11 cellular contexts compared by ENCODE assay signal in the genomic region with DNA sequence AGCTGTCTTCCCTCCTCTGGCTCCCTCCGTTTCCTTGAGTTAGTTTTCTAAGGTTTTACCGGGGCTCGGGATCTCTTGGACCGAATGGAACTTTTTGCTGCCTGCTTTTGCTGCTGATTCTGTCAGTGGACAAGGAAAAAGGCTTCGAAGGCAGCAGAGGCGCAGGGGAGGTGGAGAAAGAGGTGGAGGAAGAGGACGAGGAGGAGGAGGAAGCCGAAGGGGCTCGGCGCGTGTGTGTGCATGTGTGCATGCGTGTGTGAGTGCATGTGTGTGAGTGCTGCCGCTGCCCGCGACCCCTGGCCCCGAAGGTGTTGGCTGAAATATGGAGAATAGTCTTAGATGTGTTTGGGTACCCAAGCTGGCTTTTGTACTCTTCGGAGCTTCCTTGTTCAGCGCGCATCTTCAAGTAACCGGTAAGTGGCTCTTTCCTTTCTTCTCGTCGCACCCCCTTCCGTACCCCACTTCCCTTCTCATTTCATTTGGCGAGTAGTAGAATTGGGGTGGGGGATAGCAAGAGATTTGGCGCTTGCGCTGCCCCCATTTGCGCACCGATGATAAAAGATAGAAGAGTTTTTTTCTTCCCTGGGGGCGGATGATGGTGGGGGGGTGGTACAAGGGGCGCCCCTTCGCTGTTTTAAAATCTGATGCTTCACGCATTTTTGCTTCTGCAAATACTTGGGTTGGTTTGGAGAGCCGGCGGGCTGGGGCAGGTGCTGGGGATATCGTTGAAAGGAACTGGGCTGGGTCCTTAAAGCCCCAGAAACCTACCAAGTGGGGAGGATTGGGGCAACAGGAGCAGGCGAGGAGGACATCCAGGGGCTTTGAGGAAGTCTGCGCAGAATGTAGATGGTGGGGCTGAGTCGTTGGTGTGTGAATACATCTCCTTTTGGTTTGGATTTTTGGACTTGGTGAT. TPM values are rescaled to one million over a fixed set of nuclear protein-coding genes. Genes with fewer than 3 reads are reported as not detected.
A peak's percentile ranks its signal among the peaks of the same experiment; 100 is the strongest.
DNase-seq lines count a peak whose midpoint lies in the region; TF ChIP-seq lines count a peak whose summit lies in the region.
"Had no signal": no experiment of that assay in that cellular context is flagged by ENCODE, and none has a peak within 500 bp of the region (broad histone marks: within the 10 kb centered on the region; RNA-seq: fewer than 3 reads in every experiment).

No MANE protein-coding gene starts in this region.

- H3K4me1 Mint-ChIP-seq in MCF 10A (ENCODE audit: insufficient read depth, unreplicated experiment): no peaks in the 10 kb centered on the region
- H3K4me1 Mint-ChIP-seq in CD8-positive, alpha-beta memory T cell: no peaks in the 10 kb centered on the region

- CTCF ChIA-PET in MCF 10A (lab: Yijun Ruan, JAX): interaction anchor here (0.6 to 2.3 kb wide), 19 partner anchors 9 to 1542 kb away, joined by 3 to 10 read pairs (median 3); no protein-coding TSS in a partner anchor
- CTCF ChIA-PET in CD8-positive, alpha-beta memory T cell (lab: Charles Lee): no interaction called here

- intact Hi-C loops in MCF 10A (cut with micrococcal nuclease): no loop called here

- no peaks in the 10 kb centered on the region for H3K36me3 Mint-ChIP-seq in MCF 10A (ENCODE audit: insufficient read depth, unreplicated experiment)
- no peaks in the 10 kb centered on the region for H3K36me3 Mint-ChIP-seq in CD8-positive, alpha-beta memory T cell

- no peak overlapping the region for H3K27ac Mint-ChIP-seq in MCF 10A (ENCODE audit: low read depth, unreplicated experiment)
- peak overlapping the region in 1 of 8 donors; percentile 8 for H3K27ac Mint-ChIP-seq in CD8-positive, alpha-beta memory T cell
- H3K27ac Mint-ChIP-seq: activated CD4-positive, alpha-beta T cell treated with anti-CD3 and anti-CD28 coated beads for 36 hours had no signal

- no peaks in the 10 kb centered on the region for H3K9me3 ChIP-seq in suprapubic skin
- no peaks in the 10 kb centered on the region for H3K9me3 ChIP-seq in CD8-positive, alpha-beta memory T cell (ENCODE audit: low read length)
- H3K9me3 ChIP-seq: thyroid gland had no signal

- no TSS peak for BruUV-seq in MCF 10A (replicated peaks; lab: Mats Ljungman, UMichigan)

- TF ChIP-seq EP300 in suprapubic skin (IDR thresholded peaks at IDR 0.05): no peak

- H3K9me3 Mint-ChIP-seq in MCF 10A (ENCODE audit: unreplicated experiment): no peaks in the 10 kb centered on the region
- H3K9me3 Mint-ChIP-seq in CD8-positive, alpha-beta memory T cell: peaks cover 5 to 16% (median 11%) of the 10 kb centered on the region in 5 donors

- peak; percentile 63 for DNase-seq in DMS53 (lab: John Stamatoyannopoulos, UW)
- DNase-seq in DMS53 treated with DMSO at 0.1 percent for 48 hours (lab: John Stamatoyannopoulos, UW; ENCODE audit: unreplicated experiment): no peak
- DNase-seq in MCF 10A (ENCODE audit: unreplicated experiment): no peak
- DNase-seq in left kidney (ENCODE audit: low read depth, low spot score): peak; percentile 55
- DNase-seq in suprapubic skin (ENCODE audit: low spot score in 2 of 2): no peak
- no peak for DNase-seq in CD8-positive, alpha-beta memory T cell
- no peak for DNase-seq in KG1 (lab: John Stamatoyannopoulos, UW)
- DNase-seq in NCI-H446 (lab: John Stamatoyannopoulos, UW): no peak
- DNase-seq: 8988T; activated CD4-positive, alpha-beta T cell treated with anti-CD3 and anti-CD28 coated beads for 36 hours had no signal

- peaks cover 35% of the 10 kb centered on the region for H3K27me3 ChIP-seq in suprapubic skin
- no peaks in the 10 kb centered on the region for H3K27me3 ChIP-seq in CD8-positive, alpha-beta memory T cell (ENCODE audit: insufficient read depth, low read length, poor library complexity, severe bottlenecking)
- H3K27me3 ChIP-seq: thyroid gland had no signal

- no peak for TF ChIP-seq POLR2A in suprapubic skin (IDR thresholded peaks at IDR 0.05)

- POLR2A ChIA-PET in MCF 10A (lab: Yijun Ruan, JAX): no interaction called here
- POLR2A ChIA-PET in CD8-positive, alpha-beta memory T cell (lab: Charles Lee): interaction anchor here (0.6 kb wide), 1 partner anchor 1205 kb away, joined by 6 read pairs; no protein-coding TSS in a partner anchor

- no peak for TF ChIP-seq CTCF in MCF 10A (IDR thresholded peaks at IDR 0.05; ENCODE audit: unreplicated experiment)
- TF ChIP-seq CTCF in suprapubic skin (IDR thresholded peaks at IDR 0.05): no peak

- H3K4me3 Mint-ChIP-seq in MCF 10A (ENCODE audit: unreplicated experiment): peak overlapping the region; percentile 62
- H3K4me3 Mint-ChIP-seq in CD8-positive, alpha-beta memory T cell: peak overlapping the region in 1 of 7 donors; percentile 18
- H3K4me3 Mint-ChIP-seq: activated CD4-positive, alpha-beta T cell treated with anti-CD3 and anti-CD28 coated beads for 36 hours had no signal

- H3K4me3 ChIP-seq in suprapubic skin: peak overlapping the region; percentile 33
- no peak overlapping the region for H3K4me3 ChIP-seq in CD8-positive, alpha-beta memory T cell (ENCODE audit: low read length)
- H3K4me3 ChIP-seq: thyroid gland had no signal

- no peaks in the 10 kb centered on the region for H3K27me3 Mint-ChIP-seq in MCF 10A (ENCODE audit: insufficient read depth, unreplicated experiment)
- H3K27me3 Mint-ChIP-seq in CD8-positive, alpha-beta memory T cell: peaks cover 19 to 27% of the 10 kb centered on the region in 2 donors

- no peak overlapping the region for H3K27ac ChIP-seq in suprapubic skin
- no peak overlapping the region for H3K27ac ChIP-seq in CD8-positive, alpha-beta memory T cell (ENCODE audit: low read depth, low read length)
- H3K27ac ChIP-seq: thyroid gland had no signal

- H3K36me3 ChIP-seq in suprapubic skin: no peaks in the 10 kb centered on the region
- no peaks in the 10 kb centered on the region for H3K36me3 ChIP-seq in CD8-positive, alpha-beta memory T cell (ENCODE audit: insufficient read depth, low read length)
- H3K36me3 ChIP-seq: thyroid gland had no signal

- peaks cover 5% of the 10 kb centered on the region for H3K4me1 ChIP-seq in suprapubic skin
- no peaks in the 10 kb centered on the region for H3K4me1 ChIP-seq in CD8-positive, alpha-beta memory T cell (ENCODE audit: insufficient read depth, low read length)
- H3K4me1 ChIP-seq: thyroid gland had no signal

- WGBS in suprapubic skin: 4% methylated on average over 38 of the region's 38 CpGs

RNA-seq across cellular contexts. Expression of gene DCC, which starts 0.7 kb away (rescaled TPM):
- total RNA-seq in MCF 10A (2022): not detected in 2 replicates
- under 1 TPM in 1 of 4 donors, not detected in 3; 0.16 TPM for total RNA-seq in suprapubic skin
- total RNA-seq in CD8-positive, alpha-beta memory T cell: not detected
- not detected for polyA plus RNA-seq in CD8-positive, alpha-beta memory T cell
- total RNA-seq: activated CD4-positive, alpha-beta T cell treated with anti-CD3 and anti-CD28 coated beads for 36 hours had no signal

Comparison
In these comparisons a context has a peak if more than half of its experiments do, and no peak if none do; other contexts are left out.
1. DNase-seq: peak in DMS53 (single experiment) and left kidney (single experiment); none in DMS53 treated with DMSO at 0.1 percent for 48 hours (single experiment), MCF 10A (single experiment), suprapubic skin (0 of 2), CD8-positive, alpha-beta memory T cell (0 of 5), KG1 (single experiment) and NCI-H446 (0 of 2).